ENCODE assay signal across 12 cellular contexts in genomic region chr2:3523551-3524041, GRCh38. TPM values are rescaled to one million over a fixed set of nuclear protein-coding genes. Genes with fewer than 3 reads are reported as not detected.
A peak's percentile ranks its signal among the peaks of the same experiment; 100 is the strongest.
DNase-seq lines count a peak whose midpoint lies in the region; ATAC-seq and TF ChIP-seq lines count a peak whose summit lies in the region.
"Had no signal": no experiment of that assay in that cellular context is flagged by ENCODE, and none has a peak within 500 bp of the region (broad histone marks: within the 10 kb centered on the region; RNA-seq: fewer than 3 reads in every experiment).

No MANE protein-coding gene starts in this region.

- H3K4me3 ChIP-seq in body of pancreas (no peak overlapping the region), left lung (no peak overlapping the region), transverse colon (no peak overlapping the region)
- no peak overlapping the region for H3K4me3 ChIP-seq in CD4-positive, alpha-beta memory T cell (ENCODE audit: low read length in 2 of 2)

- TF ChIP-seq CTCF in body of pancreas (IDR thresholded peaks at IDR 0.05): no peak
- TF ChIP-seq CTCF in left lung (IDR thresholded peaks at IDR 0.05): no peak
- no peak for TF ChIP-seq CTCF in transverse colon (IDR thresholded peaks at IDR 0.05)

- in situ Hi-C loops in transverse colon (cut with MboI; ENCODE audit: low pct_ligation_motif_present in 1 of 4, low pct_unique_long_range_greater_than_20kb in 1 of 4, low sequenced_read_pairs in 3 of 4): no loop called here

- no peak overlapping the region for H3K4me3 Mint-ChIP-seq in CD4-positive, alpha-beta memory T cell

- H3K4me1 Mint-ChIP-seq in CD4-positive, alpha-beta memory T cell: peaks cover 19 to 29% (median 23%) of the 10 kb centered on the region in 4 donors

- POLR2A ChIA-PET in CD4-positive, alpha-beta memory T cell (lab: Charles Lee; ENCODE audit: partially characterized antibody): no interaction called here

- H3K36me3 ChIP-seq in body of pancreas (replicated peaks in 1 of 2; ENCODE audit: insufficient read depth in 1 of 2, low read depth in 2 of 2): no peaks in the 10 kb centered on the region
- H3K36me3 ChIP-seq in left lung: no peaks in the 10 kb centered on the region
- no peaks in the 10 kb centered on the region for H3K36me3 ChIP-seq in transverse colon
- H3K36me3 ChIP-seq in CD4-positive, alpha-beta memory T cell (ENCODE audit: insufficient read depth, low read length): no peaks in the 10 kb centered on the region
- H3K36me3 ChIP-seq: neutrophil had no signal

- no peak for TF ChIP-seq POLR2A in body of pancreas (IDR thresholded peaks at IDR 0.05)
- TF ChIP-seq POLR2A in transverse colon (IDR thresholded peaks at IDR 0.05): no peak

- no peaks in the 10 kb centered on the region for H3K27me3 Mint-ChIP-seq in CD4-positive, alpha-beta memory T cell

- H3K27me3 ChIP-seq in body of pancreas (no peaks in the 10 kb centered on the region), left lung (no peaks in the 10 kb centered on the region), transverse colon (no peaks in the 10 kb centered on the region)
- no peaks in the 10 kb centered on the region for H3K27me3 ChIP-seq in CD4-positive, alpha-beta memory T cell (ENCODE audit: insufficient read depth, low read length)
- H3K27me3 ChIP-seq: neutrophil had no signal

- intact Hi-C loops in body of pancreas (cut with DNase I) (no loop called here), left lung (cut with DNase I) (no loop called here), transverse colon (cut with DNase I; ENCODE audit: low total_unique reads) (no loop called here)
- intact Hi-C loops in CD4-positive, alpha-beta memory T cell (cut with micrococcal nuclease): no loop called here

- H3K9me3 ChIP-seq in body of pancreas: no peaks in the 10 kb centered on the region
- H3K9me3 ChIP-seq in left lung: no peaks in the 10 kb centered on the region
- H3K9me3 ChIP-seq in transverse colon: no peaks in the 10 kb centered on the region
- H3K9me3 ChIP-seq in CD4-positive, alpha-beta memory T cell (ENCODE audit: control insufficient read depth in 1 of 2, low read length in 2 of 2): no peaks in the 10 kb centered on the region
- H3K9me3 ChIP-seq: neutrophil had no signal

- 14 to 22% methylated on average over 4 of the region's 4 CpGs for WGBS in body of pancreas, 2 donors
- 63 to 80% methylated on average over 2 to 4 of the region's 4 CpGs for WGBS in transverse colon (ENCODE audit: low coverage in 1 of 2), 2 donors

- DNase-seq in DMS 273 (lab: John Stamatoyannopoulos, UW; ENCODE audit: unreplicated experiment) (peak; percentile 47), DMS 273 treated with DMSO at 0.1 percent for 48 hours (lab: John Stamatoyannopoulos, UW) (no peak), body of pancreas (peak in 3 of 4 donors; percentile 33 to 49 (median 40)), left lung (no peak), transverse colon (no peak), NCI-H2107 (lab: John Stamatoyannopoulos, UW) (no peak)
- no peak for DNase-seq in CD4-positive, alpha-beta memory T cell
- DNase-seq: cerebellar nuclear complex, NCI-H1105 treated with DMSO at 0.1 percent for 48 hours had no signal

- CTCF ChIA-PET in CD4-positive, alpha-beta memory T cell (lab: Charles Lee; ENCODE audit: partially characterized antibody): no interaction called here

- H3K9me3 Mint-ChIP-seq in CD4-positive, alpha-beta memory T cell: peaks cover 0 to 2% (median 0%) of the 10 kb centered on the region in 8 donors

- peak overlapping the region; percentile 45 to 72 (median 62) for H3K27ac ChIP-seq in body of pancreas
- H3K27ac ChIP-seq in left lung: peak overlapping the region; percentile 39 to 59
- H3K27ac ChIP-seq in transverse colon: peak overlapping the region; percentile 46 to 80 (median 64)
- H3K27ac ChIP-seq in CD4-positive, alpha-beta memory T cell (ENCODE audit: low read depth, low read length): no peak overlapping the region
- H3K27ac ChIP-seq: neutrophil had no signal

- no peak overlapping the region for H3K27ac Mint-ChIP-seq in CD4-positive, alpha-beta memory T cell

- ATAC-seq in body of pancreas: no peak
- peak; percentile 3 for ATAC-seq in left lung
- no peak for ATAC-seq in GM18861 (IDR thresholded peaks at IDR 0.05; ENCODE audit: unreplicated experiment)
- ATAC-seq: HCT116 had no signal

- peaks cover 0 to 6% of the 10 kb centered on the region in 2 donors for H3K36me3 Mint-ChIP-seq in CD4-positive, alpha-beta memory T cell

- peaks cover 46% of the 10 kb centered on the region for H3K4me1 ChIP-seq in body of pancreas
- peaks cover 26 to 34% of the 10 kb centered on the region in 2 donors for H3K4me1 ChIP-seq in left lung
- H3K4me1 ChIP-seq in transverse colon: peaks cover 3 to 15% (median 9%) of the 10 kb centered on the region in 4 donors
- H3K4me1 ChIP-seq in CD4-positive, alpha-beta memory T cell (ENCODE audit: insufficient read depth, low read length): peaks cover 16% of the 10 kb centered on the region

- TF ChIP-seq EP300 in transverse colon (IDR thresholded peaks at IDR 0.05; ENCODE audit: low read depth): no peak

RNA-seq across cellular contexts. Expression of gene ADI1, which starts 4.3 kb away (rescaled TPM):
- total RNA-seq in body of pancreas: 10 to 100 TPM; 18.8 to 22.3 TPM
- 10 to 100 TPM; 72.0 to 83.8 TPM for total RNA-seq in left lung
- total RNA-seq in transverse colon: 100 to 1,000 TPM in 1 of 4 donors, 10 to 100 TPM in 3; 44.1 to 110 (median 78.1) TPM
- 10 to 100 TPM; 32.3 to 36.4 TPM for total RNA-seq in CD4-positive, alpha-beta memory T cell
- 100 to 1,000 TPM in 1 of 2 donors, 10 to 100 TPM in 1; 52.5 to 115 TPM for polyA plus RNA-seq in CD4-positive, alpha-beta memory T cell

RNA-seq across cellular contexts. Expression of gene RNASEH1, which starts 34.5 kb away (rescaled TPM):
- 10 to 100 TPM; 10.1 to 11.2 TPM for total RNA-seq in body of pancreas
- 10 to 100 TPM; 16.1 to 22.8 TPM for total RNA-seq in left lung
- 10 to 100 TPM in 2 of 4 donors, 1 to 10 TPM in 2; 7.4 to 12.4 (median 11.0) TPM for total RNA-seq in transverse colon
- total RNA-seq in CD4-positive, alpha-beta memory T cell: 10 to 100 TPM; 22.0 to 24.0 TPM
- 10 to 100 TPM; 30.6 to 43.1 TPM for polyA plus RNA-seq in CD4-positive, alpha-beta memory T cell

RNA-seq across cellular contexts. Expression of gene RPS7, which starts 51.5 kb away (rescaled TPM):
- total RNA-seq in body of pancreas (1,000 to 10,000 TPM; 1,861 to 2,092 TPM), left lung (1,000 to 10,000 TPM in 1 of 2 donors, 100 to 1,000 TPM in 1; 909 to 1,079 TPM), transverse colon (1,000 to 10,000 TPM; 1,279 to 3,433 (median 2,045) TPM)
- total RNA-seq in CD4-positive, alpha-beta memory T cell: 1,000 to 10,000 TPM; 1,594 to 1,656 TPM
- 1,000 to 10,000 TPM in 1 of 2 donors, 100 to 1,000 TPM in 1; 904 to 1,178 TPM for polyA plus RNA-seq in CD4-positive, alpha-beta memory T cell

Comparison
In these comparisons a context has a peak if more than half of its experiments do, and no peak if none do; other contexts are left out.
1. DNase-seq: peak in DMS 273 (single experiment) and body of pancreas (3 of 4); none in DMS 273 treated with DMSO at 0.1 percent for 48 hours (single experiment), left lung (0 of 2), transverse colon (single experiment), NCI-H2107 (single experiment) and CD4-positive, alpha-beta memory T cell (0 of 5).